Comparison of ENCODE assay signal across 1 cellular context in the genomic region with DNA sequence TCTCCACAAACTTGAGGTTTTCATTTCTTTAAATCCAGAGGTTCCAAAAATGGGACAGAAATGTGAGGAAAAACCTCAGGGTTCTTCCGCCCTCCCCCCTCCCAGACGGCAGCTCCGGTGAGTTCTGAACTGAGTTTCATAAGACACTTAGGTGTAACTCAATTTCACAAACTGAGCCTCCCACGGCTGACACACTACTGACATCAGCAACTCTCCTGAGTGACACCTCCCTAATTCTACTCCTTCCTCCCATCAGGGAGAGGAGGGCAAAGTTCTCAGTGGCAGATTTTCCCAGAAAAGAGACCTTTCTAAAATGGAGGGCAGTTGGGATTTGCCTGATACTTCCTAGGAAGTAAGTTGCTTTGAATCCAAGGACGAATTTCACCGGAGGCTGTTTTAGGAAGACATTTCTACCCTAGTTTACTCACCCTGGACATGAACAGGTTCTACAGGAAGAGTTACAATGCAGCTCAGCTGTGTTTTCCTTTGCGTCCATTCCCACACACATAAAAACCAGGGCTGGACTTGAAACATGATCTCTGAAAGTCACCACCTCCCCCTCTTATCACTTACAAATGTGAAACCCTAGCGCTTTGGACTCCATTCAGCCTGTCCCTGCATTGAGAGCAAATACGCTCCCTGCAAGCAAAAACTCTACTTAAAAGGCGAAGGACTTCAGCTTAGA.
TF ChIP-seq lines count a peak whose summit lies in the region.

No MANE protein-coding gene starts in this region.

TF ChIP-seq in HEK293, 187 proteins besides CTCF, POLR2A, EP300 and RAD21 (continued from another document):
- TF ChIP-seq, protein P1, sequence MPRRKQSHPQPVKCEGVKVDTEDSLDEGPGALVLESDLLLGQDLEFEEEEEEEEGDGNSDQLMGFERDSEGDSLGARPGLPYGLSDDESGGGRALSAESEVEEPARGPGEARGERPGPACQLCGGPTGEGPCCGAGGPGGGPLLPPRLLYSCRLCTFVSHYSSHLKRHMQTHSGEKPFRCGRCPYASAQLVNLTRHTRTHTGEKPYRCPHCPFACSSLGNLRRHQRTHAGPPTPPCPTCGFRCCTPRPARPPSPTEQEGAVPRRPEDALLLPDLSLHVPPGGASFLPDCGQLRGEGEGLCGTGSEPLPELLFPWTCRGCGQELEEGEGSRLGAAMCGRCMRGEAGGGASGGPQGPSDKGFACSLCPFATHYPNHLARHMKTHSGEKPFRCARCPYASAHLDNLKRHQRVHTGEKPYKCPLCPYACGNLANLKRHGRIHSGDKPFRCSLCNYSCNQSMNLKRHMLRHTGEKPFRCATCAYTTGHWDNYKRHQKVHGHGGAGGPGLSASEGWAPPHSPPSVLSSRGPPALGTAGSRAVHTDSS (tag by site-specific recombination; IDR thresholded peaks at IDR 0.05), result 0 out of 2 replicates have a peak, but pooled peaks have one; percentile 39
- no peak for TF ChIP-seq SP2 (tag by site-specific recombination; IDR thresholded peaks at IDR 0.05)
- peak; percentile 28; the same call in 1 of the 2 replicates for TF ChIP-seq KLF8 (tag by site-specific recombination; IDR thresholded peaks at IDR 0.05)
- TF ChIP-seq TRIM28 (IDR thresholded peaks at IDR 0.05; ENCODE audit: borderline replicate concordance, low read length), result peak; percentile 90
- no peak for TF ChIP-seq GLIS2 (tag by site-specific recombination; IDR thresholded peaks at IDR 0.05)
- TF ChIP-seq ZNF175 (tag by site-specific recombination; IDR thresholded peaks at IDR 0.05), result no peak
- no peak for TF ChIP-seq ZNF544 (tag by site-specific recombination; IDR thresholded peaks at IDR 0.05)
- no peak for TF ChIP-seq ZNF704 (tag by site-specific recombination; IDR thresholded peaks at IDR 0.05)
- TF ChIP-seq ZXDB (tag by site-specific recombination; IDR thresholded peaks at IDR 0.05), result peak; percentile 62
- peak; percentile 89 for TF ChIP-seq IKZF3 (tag by site-specific recombination; IDR thresholded peaks at IDR 0.05)
- TF ChIP-seq KLF1 (tag by site-specific recombination; IDR thresholded peaks at IDR 0.05), result peak; percentile 35; the same call in 1 of the 2 replicates
- TF ChIP-seq ZBTB48 (tag by site-specific recombination; IDR thresholded peaks at IDR 0.05), result peak; percentile 86
- TF ChIP-seq, protein P2, sequence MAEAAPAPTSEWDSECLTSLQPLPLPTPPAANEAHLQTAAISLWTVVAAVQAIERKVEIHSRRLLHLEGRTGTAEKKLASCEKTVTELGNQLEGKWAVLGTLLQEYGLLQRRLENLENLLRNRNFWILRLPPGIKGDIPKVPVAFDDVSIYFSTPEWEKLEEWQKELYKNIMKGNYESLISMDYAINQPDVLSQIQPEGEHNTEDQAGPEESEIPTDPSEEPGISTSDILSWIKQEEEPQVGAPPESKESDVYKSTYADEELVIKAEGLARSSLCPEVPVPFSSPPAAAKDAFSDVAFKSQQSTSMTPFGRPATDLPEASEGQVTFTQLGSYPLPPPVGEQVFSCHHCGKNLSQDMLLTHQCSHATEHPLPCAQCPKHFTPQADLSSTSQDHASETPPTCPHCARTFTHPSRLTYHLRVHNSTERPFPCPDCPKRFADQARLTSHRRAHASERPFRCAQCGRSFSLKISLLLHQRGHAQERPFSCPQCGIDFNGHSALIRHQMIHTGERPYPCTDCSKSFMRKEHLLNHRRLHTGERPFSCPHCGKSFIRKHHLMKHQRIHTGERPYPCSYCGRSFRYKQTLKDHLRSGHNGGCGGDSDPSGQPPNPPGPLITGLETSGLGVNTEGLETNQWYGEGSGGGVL (tag by site-specific recombination; IDR thresholded peaks at IDR 0.05), result peak; percentile 29; the same call in 1 of the 2 replicates
